Comparison of ENCODE assay signal across 1 cellular context in genomic region chr4:76515975-76516853, GRCh38.
A peak's percentile ranks its signal among the peaks of the same experiment; 100 is the strongest.
TF ChIP-seq lines count a peak whose summit lies in the region.

No MANE protein-coding gene starts in this region.

TF ChIP-seq in GM12878, 131 proteins besides CTCF, POLR2A, EP300 and RAD21 (continued from another document and continues in another):
- TF ChIP-seq ZBTB40 (IDR thresholded peaks at IDR 0.05; ENCODE audit: borderline replicate concordance) (no peak), STAT3 (IDR thresholded peaks at IDR 0.05; ENCODE audit: low read depth, low read length) (no peak), HDAC6 (IDR thresholded peaks at IDR 0.05; ENCODE audit: unreplicated experiment) (no peak), PML (IDR thresholded peaks at IDR 0.05; ENCODE audit: low read length) (0 out of 2 replicates have a peak, but pooled peaks have one; percentile 58), CBX3 (IDR thresholded peaks at IDR 0.05; ENCODE audit: borderline replicate concordance, low read depth) (no peak), PAX5 (IDR thresholded peaks at IDR 0.05; ENCODE audit: borderline replicate concordance, low read depth, low read length) (peak; percentile 89), SKIL (IDR thresholded peaks at IDR 0.05; ENCODE audit: low read depth, poor library complexity, severe bottlenecking) (no peak), BMI1 (IDR thresholded peaks at IDR 0.05; ENCODE audit: borderline replicate concordance) (no peak), SMARCA5 (IDR thresholded peaks at IDR 0.05) (no peak), ZSCAN29 (IDR thresholded peaks at IDR 0.05) (no peak), ASH2L (IDR thresholded peaks at IDR 0.05; ENCODE audit: borderline replicate concordance, low read depth) (no peak), LARP7 (IDR thresholded peaks at IDR 0.05) (no peak), HCFC1 (IDR thresholded peaks at IDR 0.05; ENCODE audit: low read length) (no peak), MTA2 (IDR thresholded peaks at IDR 0.05; ENCODE audit: low read depth) (peak; percentile 67), RAD51 (IDR thresholded peaks at IDR 0.05) (no peak), TBL1XR1 (IDR thresholded peaks at IDR 0.05; ENCODE audit: low read depth, low read length) (no peak), PRDM15 (CRISPR knock-in tag; IDR thresholded peaks at IDR 0.05) (no peak), SIX5 (IDR thresholded peaks at IDR 0.05; ENCODE audit: low read depth, low read length, severe bottlenecking) (no peak), SPI1 (IDR thresholded peaks at IDR 0.05; ENCODE audit: borderline replicate concordance, insufficient read depth, low read depth, low read length) (peak; percentile 96), ZBTB4 (CRISPR knock-in tag; IDR thresholded peaks at IDR 0.05) (no peak), IKZF2 (IDR thresholded peaks at IDR 0.05) (peak; percentile 68 to 71), BCL11A (IDR thresholded peaks at IDR 0.05; ENCODE audit: low read depth, low read length) (peak; percentile 97), MYB (IDR thresholded peaks at IDR 0.05; ENCODE audit: borderline replicate concordance, low read depth, low read length) (no peak), ZNF217 (IDR thresholded peaks at IDR 0.05) (no peak), NR2C2 (IDR thresholded peaks at IDR 0.05; ENCODE audit: borderline replicate concordance, control insufficient read depth, insufficient read length, low read depth) (no peak), CREM (IDR thresholded peaks at IDR 0.05; ENCODE audit: low read depth) (peak; percentile 87), RELA (IDR thresholded peaks at IDR 0.05; ENCODE audit: borderline replicate concordance, partially characterized antibody) (no peak), MYC (IDR thresholded peaks at IDR 0.05; ENCODE audit: insufficient read depth, insufficient read length, insufficient replicate concordance, low read length, severe bottlenecking) (no peak), TAF1 (IDR thresholded peaks at IDR 0.05; ENCODE audit: borderline replicate concordance, low read depth, low read length) (no peak), EGR1 (IDR thresholded peaks at IDR 0.05; ENCODE audit: borderline replicate concordance in 1 of 2, low read depth in 2 of 2, low read length in 2 of 2) (no peak), CHD2 (IDR thresholded peaks at IDR 0.05; ENCODE audit: borderline replicate concordance, low read depth, low read length) (no peak), STAT1 (conservative IDR thresholded peaks at IDR 0.05) (no peak)
- TF ChIP-seq, protein P1, sequence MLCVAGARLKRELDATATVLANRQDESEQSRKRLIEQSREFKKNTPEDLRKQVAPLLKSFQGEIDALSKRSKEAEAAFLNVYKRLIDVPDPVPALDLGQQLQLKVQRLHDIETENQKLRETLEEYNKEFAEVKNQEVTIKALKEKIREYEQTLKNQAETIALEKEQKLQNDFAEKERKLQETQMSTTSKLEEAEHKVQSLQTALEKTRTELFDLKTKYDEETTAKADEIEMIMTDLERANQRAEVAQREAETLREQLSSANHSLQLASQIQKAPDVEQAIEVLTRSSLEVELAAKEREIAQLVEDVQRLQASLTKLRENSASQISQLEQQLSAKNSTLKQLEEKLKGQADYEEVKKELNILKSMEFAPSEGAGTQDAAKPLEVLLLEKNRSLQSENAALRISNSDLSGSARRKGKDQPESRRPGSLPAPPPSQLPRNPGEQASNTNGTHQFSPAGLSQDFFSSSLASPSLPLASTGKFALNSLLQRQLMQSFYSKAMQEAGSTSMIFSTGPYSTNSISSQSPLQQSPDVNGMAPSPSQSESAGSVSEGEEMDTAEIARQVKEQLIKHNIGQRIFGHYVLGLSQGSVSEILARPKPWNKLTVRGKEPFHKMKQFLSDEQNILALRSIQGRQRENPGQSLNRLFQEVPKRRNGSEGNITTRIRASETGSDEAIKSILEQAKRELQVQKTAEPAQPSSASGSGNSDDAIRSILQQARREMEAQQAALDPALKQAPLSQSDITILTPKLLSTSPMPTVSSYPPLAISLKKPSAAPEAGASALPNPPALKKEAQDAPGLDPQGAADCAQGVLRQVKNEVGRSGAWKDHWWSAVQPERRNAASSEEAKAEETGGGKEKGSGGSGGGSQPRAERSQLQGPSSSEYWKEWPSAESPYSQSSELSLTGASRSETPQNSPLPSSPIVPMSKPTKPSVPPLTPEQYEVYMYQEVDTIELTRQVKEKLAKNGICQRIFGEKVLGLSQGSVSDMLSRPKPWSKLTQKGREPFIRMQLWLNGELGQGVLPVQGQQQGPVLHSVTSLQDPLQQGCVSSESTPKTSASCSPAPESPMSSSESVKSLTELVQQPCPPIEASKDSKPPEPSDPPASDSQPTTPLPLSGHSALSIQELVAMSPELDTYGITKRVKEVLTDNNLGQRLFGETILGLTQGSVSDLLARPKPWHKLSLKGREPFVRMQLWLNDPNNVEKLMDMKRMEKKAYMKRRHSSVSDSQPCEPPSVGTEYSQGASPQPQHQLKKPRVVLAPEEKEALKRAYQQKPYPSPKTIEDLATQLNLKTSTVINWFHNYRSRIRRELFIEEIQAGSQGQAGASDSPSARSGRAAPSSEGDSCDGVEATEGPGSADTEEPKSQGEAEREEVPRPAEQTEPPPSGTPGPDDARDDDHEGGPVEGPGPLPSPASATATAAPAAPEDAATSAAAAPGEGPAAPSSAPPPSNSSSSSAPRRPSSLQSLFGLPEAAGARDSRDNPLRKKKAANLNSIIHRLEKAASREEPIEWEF (IDR thresholded peaks at IDR 0.05; ENCODE audit: insufficient replicate concordance, low read depth, low read length) = no peak
- TF ChIP-seq, protein P2, sequence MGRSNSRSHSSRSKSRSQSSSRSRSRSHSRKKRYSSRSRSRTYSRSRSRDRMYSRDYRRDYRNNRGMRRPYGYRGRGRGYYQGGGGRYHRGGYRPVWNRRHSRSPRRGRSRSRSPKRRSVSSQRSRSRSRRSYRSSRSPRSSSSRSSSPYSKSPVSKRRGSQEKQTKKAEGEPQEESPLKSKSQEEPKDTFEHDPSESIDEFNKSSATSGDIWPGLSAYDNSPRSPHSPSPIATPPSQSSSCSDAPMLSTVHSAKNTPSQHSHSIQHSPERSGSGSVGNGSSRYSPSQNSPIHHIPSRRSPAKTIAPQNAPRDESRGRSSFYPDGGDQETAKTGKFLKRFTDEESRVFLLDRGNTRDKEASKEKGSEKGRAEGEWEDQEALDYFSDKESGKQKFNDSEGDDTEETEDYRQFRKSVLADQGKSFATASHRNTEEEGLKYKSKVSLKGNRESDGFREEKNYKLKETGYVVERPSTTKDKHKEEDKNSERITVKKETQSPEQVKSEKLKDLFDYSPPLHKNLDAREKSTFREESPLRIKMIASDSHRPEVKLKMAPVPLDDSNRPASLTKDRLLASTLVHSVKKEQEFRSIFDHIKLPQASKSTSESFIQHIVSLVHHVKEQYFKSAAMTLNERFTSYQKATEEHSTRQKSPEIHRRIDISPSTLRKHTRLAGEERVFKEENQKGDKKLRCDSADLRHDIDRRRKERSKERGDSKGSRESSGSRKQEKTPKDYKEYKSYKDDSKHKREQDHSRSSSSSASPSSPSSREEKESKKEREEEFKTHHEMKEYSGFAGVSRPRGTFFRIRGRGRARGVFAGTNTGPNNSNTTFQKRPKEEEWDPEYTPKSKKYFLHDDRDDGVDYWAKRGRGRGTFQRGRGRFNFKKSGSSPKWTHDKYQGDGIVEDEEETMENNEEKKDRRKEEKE (IDR thresholded peaks at IDR 0.05) = no peak
- TF ChIP-seq, protein P3, sequence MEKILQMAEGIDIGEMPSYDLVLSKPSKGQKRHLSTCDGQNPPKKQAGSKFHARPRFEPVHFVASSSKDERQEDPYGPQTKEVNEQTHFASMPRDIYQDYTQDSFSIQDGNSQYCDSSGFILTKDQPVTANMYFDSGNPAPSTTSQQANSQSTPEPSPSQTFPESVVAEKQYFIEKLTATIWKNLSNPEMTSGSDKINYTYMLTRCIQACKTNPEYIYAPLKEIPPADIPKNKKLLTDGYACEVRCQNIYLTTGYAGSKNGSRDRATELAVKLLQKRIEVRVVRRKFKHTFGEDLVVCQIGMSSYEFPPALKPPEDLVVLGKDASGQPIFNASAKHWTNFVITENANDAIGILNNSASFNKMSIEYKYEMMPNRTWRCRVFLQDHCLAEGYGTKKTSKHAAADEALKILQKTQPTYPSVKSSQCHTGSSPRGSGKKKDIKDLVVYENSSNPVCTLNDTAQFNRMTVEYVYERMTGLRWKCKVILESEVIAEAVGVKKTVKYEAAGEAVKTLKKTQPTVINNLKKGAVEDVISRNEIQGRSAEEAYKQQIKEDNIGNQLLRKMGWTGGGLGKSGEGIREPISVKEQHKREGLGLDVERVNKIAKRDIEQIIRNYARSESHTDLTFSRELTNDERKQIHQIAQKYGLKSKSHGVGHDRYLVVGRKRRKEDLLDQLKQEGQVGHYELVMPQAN (conservative IDR thresholded peaks at IDR 0.05) = no peak
